Comparison of ENCODE assay signal across 11 cellular contexts in genomic region chr9:100083448-100084144, GRCh38. TPM values are rescaled to one million over a fixed set of nuclear protein-coding genes. Genes with fewer than 3 reads are reported as not detected.
DNase-seq lines count a peak whose midpoint lies in the region; ATAC-seq and TF ChIP-seq lines count a peak whose summit lies in the region.
"Had no signal": no experiment of that assay in that cellular context is flagged by ENCODE, and none has a peak within 500 bp of the region (broad histone marks: within the 10 kb centered on the region; RNA-seq: fewer than 3 reads in every experiment).

No MANE protein-coding gene starts in this region.

- intact Hi-C loops in ascending aorta (cut with DNase I): no loop called here
- intact Hi-C loops in lower leg skin (cut with DNase I; ENCODE audit: low total_unique reads): no loop called here

- 71 to 73% methylated on average over 5 of the region's 5 CpGs for WGBS in lower leg skin, 2 donors

- no peak for TF ChIP-seq POLR2A in lower leg skin (IDR thresholded peaks at IDR 0.05)

- no peaks in the 10 kb centered on the region for H3K27me3 ChIP-seq in ascending aorta
- H3K27me3 ChIP-seq: gastrocnemius medialis had no signal

- H3K27ac ChIP-seq in ascending aorta: no peak overlapping the region
- H3K27ac ChIP-seq: thoracic aorta had no signal

- POLR2A ChIA-PET in T-cell (lab: Charles Lee): interaction anchor here in 1 of 2 donors (1.0 kb wide), 1 partner anchor 14 kb away, joined by 3 read pairs; no protein-coding TSS in a partner anchor

- ATAC-seq in GM19452 (IDR thresholded peaks at IDR 0.05; ENCODE audit: unreplicated experiment) (peak; percentile 46), HG03064 (IDR thresholded peaks at IDR 0.05; ENCODE audit: low read depth, unreplicated experiment) (peak; percentile 39), T-cell (replicated peaks in 1 of 4) (no peak)

- H3K36me3 Mint-ChIP-seq in T-cell: peaks cover 8% of the 10 kb centered on the region

- H3K27ac Mint-ChIP-seq in T-cell: peak overlapping the region; percentile 24 to 29

- CTCF ChIA-PET in T-cell (lab: Charles Lee): interaction anchor here in 1 of 2 donors (0.5 to 0.7 kb wide), 3 partner anchors 29 to 487 kb away, joined by 3 to 4 read pairs (median 4); no protein-coding TSS in a partner anchor

- H3K9me3 ChIP-seq in ascending aorta: no peaks in the 10 kb centered on the region
- H3K9me3 ChIP-seq: gastrocnemius medialis, thoracic aorta had no signal

- H3K4me1 Mint-ChIP-seq in T-cell: peaks cover 81 to 86% (median 85%) of the 10 kb centered on the region in 3 donors

- no peaks in the 10 kb centered on the region for H3K9me3 Mint-ChIP-seq in T-cell

- H3K27me3 Mint-ChIP-seq in T-cell: no peaks in the 10 kb centered on the region

- TF ChIP-seq CTCF in ascending aorta (IDR thresholded peaks at IDR 0.05) (no peak), lower leg skin (IDR thresholded peaks at IDR 0.05) (no peak)

- H3K4me3 ChIP-seq in GM08714 (ENCODE audit: low read length): peak overlapping the region; percentile 53; the same call in 1 of the 2 replicates
- no peak overlapping the region for H3K4me3 ChIP-seq in ascending aorta
- no peak overlapping the region for H3K4me3 ChIP-seq in lower leg skin (ENCODE audit: low read depth, poor library complexity, severe bottlenecking)
- H3K4me3 ChIP-seq: gastrocnemius medialis, thoracic aorta had no signal

- no peak for DNase-seq in T-cell
- no peak for DNase-seq in ascending aorta (ENCODE audit: low spot score in 2 of 2)
- DNase-seq in lower leg skin (ENCODE audit: low spot score in 2 of 2): no peak
- DNase-seq in NOMO-1 (lab: John Stamatoyannopoulos, UW; ENCODE audit: unreplicated experiment in 2 of 2): no peak
- DNase-seq in GM19238 (ENCODE audit: insufficient read length, low spot score): no peak
- DNase-seq: gastrocnemius medialis, GF-D8 had no signal

- peaks cover 0 to 8% of the 10 kb centered on the region in 2 donors for H3K4me1 ChIP-seq in ascending aorta

- H3K4me3 Mint-ChIP-seq in T-cell: peak overlapping the region in 2 of 3 donors; percentile 3 to 28

- H3K36me3 ChIP-seq in ascending aorta: no peaks in the 10 kb centered on the region
- H3K36me3 ChIP-seq: gastrocnemius medialis, thoracic aorta had no signal

RNA-seq across cellular contexts. Expression of gene ERP44, which starts 15.2 kb away (rescaled TPM):
- total RNA-seq in T-cell: 10 to 100 TPM; 11.3 to 15.1 (median 12.5) TPM
- total RNA-seq in ascending aorta: 10.7 TPM
- 10 to 100 TPM; 10.1 to 15.7 (median 13.0) TPM for total RNA-seq in lower leg skin

RNA-seq across cellular contexts. Expression of gene INVS, which starts 15.4 kb away (rescaled TPM):
- total RNA-seq in T-cell (10 to 100 TPM; 15.6 to 21.6 (median 19.0) TPM), ascending aorta (8.5 TPM), lower leg skin (10 to 100 TPM in 2 of 4 donors, 1 to 10 TPM in 2; 8.3 to 14.4 (median 10.8) TPM)

Comparison
In these comparisons a context has a peak if more than half of its experiments do, and no peak if none do; other contexts are left out.
1. ATAC-seq: peak in GM19452 (single experiment) and HG03064 (single experiment); none in T-cell (0 of 4).